18 cellular contexts compared by ENCODE assay signal in genomic region chr17:82920150-82920549, GRCh38.
"Had no signal": no experiment of that assay in that cellular context is flagged by ENCODE, and none has a peak within 500 bp of the region (broad histone marks: within the 10 kb centered on the region; RNA-seq: fewer than 3 reads in every experiment).

No MANE protein-coding gene starts in this region.

- H3K9me3 Mint-ChIP-seq: activated CD4-positive, alpha-beta memory T cell treated with anti-CD3 and anti-CD28 coated beads for 36 hours; activated naive CD8-positive, alpha-beta T cell treated with anti-CD3 and anti-CD28 coated beads for 36 hours; endodermal cell; nephron; T-cell had no signal

- H3K36me3 ChIP-seq: colonic mucosa had no signal

- H3K4me3 ChIP-seq: colonic mucosa, left lung, spleen, upper lobe of left lung had no signal

- H3K27ac ChIP-seq: colonic mucosa, epithelial cell of prostate, left lung, spleen, upper lobe of left lung had no signal

- H3K27me3 Mint-ChIP-seq: activated CD4-positive, alpha-beta memory T cell treated with anti-CD3 and anti-CD28 coated beads for 36 hours; activated naive CD8-positive, alpha-beta T cell treated with anti-CD3 and anti-CD28 coated beads for 36 hours; T-cell had no signal

- DNase-seq: activated CD4-positive, alpha-beta memory T cell treated with anti-CD3 and anti-CD28 coated beads for 36 hours; activated CD4-positive, alpha-beta T cell treated with anti-CD3 and anti-CD28 coated beads for 48 hours; activated CD4-positive, CD25-positive, alpha-beta regulatory T cell; activated naive CD4-positive, alpha-beta T cell treated with Interleukin-2 at 50 U/mL for 16 hours; activated naive CD8-positive, alpha-beta T cell treated with anti-CD3 and anti-CD28 coated beads for 36 hours; activated T-cell treated with anti-CD3 and anti-CD28 coated beads, Interleukin-2, amount 50 U/mL, for 48 hours; colonic mucosa; endodermal cell; retina; spleen; stimulated activated CD4-positive, alpha-beta T cell treated with anti-CD3 and anti-CD28 coated beads, Interleukin-4, amount 100 ng/mL, for 1 hour; stimulated activated naive CD4-positive, alpha-beta T cell treated with Interleukin-2 at 50 U/mL for 16 hours; T-cell; T1000 had no signal

- H3K4me1 Mint-ChIP-seq: endodermal cell had no signal

- H3K27me3 ChIP-seq: colonic mucosa, left lung, spleen, upper lobe of left lung had no signal

- H3K4me1 ChIP-seq: colonic mucosa, left lung, upper lobe of left lung had no signal

- ATAC-seq: left lung, T-cell had no signal

- H3K27ac Mint-ChIP-seq: activated CD4-positive, alpha-beta memory T cell treated with anti-CD3 and anti-CD28 coated beads for 36 hours; activated naive CD8-positive, alpha-beta T cell treated with anti-CD3 and anti-CD28 coated beads for 36 hours; endodermal cell; nephron; T-cell had no signal

- H3K4me3 Mint-ChIP-seq: activated CD4-positive, alpha-beta memory T cell treated with anti-CD3 and anti-CD28 coated beads for 36 hours; activated naive CD8-positive, alpha-beta T cell treated with anti-CD3 and anti-CD28 coated beads for 36 hours; endodermal cell; nephron; T-cell had no signal

- H3K9me3 ChIP-seq: colonic mucosa, left lung, spleen, upper lobe of left lung had no signal
